Comparison of ENCODE assay signal across 17 cellular contexts in genomic region chr17:8664426-8665105, GRCh38. TPM values are rescaled to one million over a fixed set of nuclear protein-coding genes. Genes with fewer than 3 reads are reported as not detected.
DNase-seq lines count a peak whose midpoint lies in the region; ATAC-seq and TF ChIP-seq lines count a peak whose summit lies in the region.
"Had no signal": no experiment of that assay in that cellular context is flagged by ENCODE, and none has a peak within 500 bp of the region (broad histone marks: within the 10 kb centered on the region; RNA-seq: fewer than 3 reads in every experiment).

No MANE protein-coding gene starts in this region.

- ATAC-seq in GM21447 (IDR thresholded peaks at IDR 0.05; ENCODE audit: unreplicated experiment) (no peak), Right ventricle myocardium superior (ENCODE audit: poor library complexity) (no peak), SK-N-SH treated with all-trans-retinoic acid at 6 μM for 48 hours (no peak)
- ATAC-seq: CD8-positive, alpha-beta T cell had no signal

- no peaks in the 10 kb centered on the region for H3K27me3 ChIP-seq in ascending aorta
- no peaks in the 10 kb centered on the region for H3K27me3 ChIP-seq in thyroid gland
- H3K27me3 ChIP-seq in WERI-Rb-1 (ENCODE audit: insufficient read depth, low read depth, severe bottlenecking) = no peaks in the 10 kb centered on the region
- H3K27me3 ChIP-seq: BLaER1 treated with 17β-estradiol and CSF1 and Interleukin-3, amounts not matched to agents 10 nM and 100 nM had no signal

- intact Hi-C loops in ascending aorta (cut with DNase I) (no loop called here), thyroid gland (cut with DNase I) (no loop called here), Right ventricle myocardium superior (cut with DNase I) (no loop called here)

- H3K36me3 ChIP-seq in ascending aorta = no peaks in the 10 kb centered on the region
- H3K36me3 ChIP-seq in thyroid gland = no peaks in the 10 kb centered on the region
- H3K36me3 ChIP-seq in WERI-Rb-1 = no peaks in the 10 kb centered on the region
- H3K36me3 ChIP-seq: BLaER1 treated with 17β-estradiol and CSF1 and Interleukin-3, amounts not matched to agents 10 nM and 100 nM; HAP-1 had no signal

- H3K4me3 ChIP-seq in ascending aorta = no peak overlapping the region
- no peak overlapping the region for H3K4me3 ChIP-seq in thyroid gland (replicated peaks in 1 of 3)
- no peak overlapping the region for H3K4me3 ChIP-seq in WERI-Rb-1 (ENCODE audit: low read depth, low read length)
- H3K4me3 ChIP-seq: BLaER1 treated with 17β-estradiol and CSF1 and Interleukin-3, amounts not matched to agents 10 nM and 100 nM; GM23248; HAP-1 had no signal

- H3K9me3 ChIP-seq in ascending aorta = no peaks in the 10 kb centered on the region
- H3K9me3 ChIP-seq in thyroid gland = no peaks in the 10 kb centered on the region
- no peaks in the 10 kb centered on the region for H3K9me3 ChIP-seq in WERI-Rb-1 (ENCODE audit: severe bottlenecking)
- H3K9me3 ChIP-seq: HAP-1 had no signal

- DNase-seq in ascending aorta (ENCODE audit: low spot score in 2 of 2) (peak in 1 of 2 donors; percentile 63), kidney tubule cell (ENCODE audit: low spot score) (peak; percentile 72), renal cortical epithelial cell (ENCODE audit: low read depth) (peak; percentile 64), thyroid gland (peak; percentile 37 to 59), WERI-Rb-1 (no peak), Right ventricle myocardium superior (no peak)
- DNase-seq: 8988T; Calu3; CD8-positive, alpha-beta T cell; DMS79 treated with DMSO at 0.1 percent for 48 hours; GF-D8; GM23248 had no signal

- no peak for TF ChIP-seq POLR2A in thyroid gland (IDR thresholded peaks at IDR 0.05)

- 33 to 52% methylated on average over 11 of the region's 11 CpGs for WGBS in thyroid gland, 2 donors

- peak overlapping the region; percentile 84 to 85 for H3K27ac ChIP-seq in ascending aorta
- H3K27ac ChIP-seq in thyroid gland = peak overlapping the region; percentile 7 to 70 (median 10)
- no peak overlapping the region for H3K27ac ChIP-seq in WERI-Rb-1
- H3K27ac ChIP-seq: BLaER1 treated with 17β-estradiol and CSF1 and Interleukin-3, amounts not matched to agents 10 nM and 100 nM; GM23248; HL-60 had no signal

- H3K4me1 ChIP-seq in ascending aorta (peaks cover 14 to 29% of the 10 kb centered on the region in 2 donors), thyroid gland (peaks cover 3 to 16% of the 10 kb centered on the region in 2 donors)
- H3K4me1 ChIP-seq: BLaER1 treated with 17β-estradiol and CSF1 and Interleukin-3, amounts not matched to agents 10 nM and 100 nM; HAP-1 had no signal

- no peak for TF ChIP-seq CTCF in ascending aorta (IDR thresholded peaks at IDR 0.05)
- no peak for TF ChIP-seq CTCF in thyroid gland (IDR thresholded peaks at IDR 0.05)
- no peak for TF ChIP-seq CTCF in WERI-Rb-1 (IDR thresholded peaks at IDR 0.05; ENCODE audit: low read depth, low read length)

TF ChIP-seq in SK-N-SH treated with all-trans-retinoic acid at 6 μM for 48 hours, 23 proteins besides CTCF, POLR2A, EP300 and RAD21:
- TF ChIP-seq ZFP3 (CRISPR knock-in tag; IDR thresholded peaks at IDR 0.05) = no peak
- TF ChIP-seq, protein P1, sequence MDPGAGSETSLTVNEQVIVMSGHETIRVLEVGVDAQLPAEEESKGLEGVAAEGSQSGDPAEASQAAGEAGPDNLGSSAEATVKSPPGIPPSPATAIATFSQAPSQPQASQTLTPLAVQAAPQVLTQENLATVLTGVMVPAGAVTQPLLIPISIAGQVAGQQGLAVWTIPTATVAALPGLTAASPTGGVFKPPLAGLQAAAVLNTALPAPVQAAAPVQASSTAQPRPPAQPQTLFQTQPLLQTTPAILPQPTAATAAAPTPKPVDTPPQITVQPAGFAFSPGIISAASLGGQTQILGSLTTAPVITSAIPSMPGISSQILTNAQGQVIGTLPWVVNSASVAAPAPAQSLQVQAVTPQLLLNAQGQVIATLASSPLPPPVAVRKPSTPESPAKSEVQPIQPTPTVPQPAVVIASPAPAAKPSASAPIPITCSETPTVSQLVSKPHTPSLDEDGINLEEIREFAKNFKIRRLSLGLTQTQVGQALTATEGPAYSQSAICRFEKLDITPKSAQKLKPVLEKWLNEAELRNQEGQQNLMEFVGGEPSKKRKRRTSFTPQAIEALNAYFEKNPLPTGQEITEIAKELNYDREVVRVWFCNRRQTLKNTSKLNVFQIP (CRISPR knock-in tag; IDR thresholded peaks at IDR 0.05; ENCODE audit: borderline replicate concordance, low read depth) = no peak
- no peak for TF ChIP-seq RARB (CRISPR knock-in tag; IDR thresholded peaks at IDR 0.05)
- no peak for TF ChIP-seq BACH2 (CRISPR knock-in tag; IDR thresholded peaks at IDR 0.05; ENCODE audit: borderline replicate concordance)
- TF ChIP-seq ZFP30 (CRISPR knock-in tag; IDR thresholded peaks at IDR 0.05) = no peak
- no peak for TF ChIP-seq ISL1 (CRISPR knock-in tag; IDR thresholded peaks at IDR 0.05)
- no peak for TF ChIP-seq GLIS3 (CRISPR knock-in tag; IDR thresholded peaks at IDR 0.05)
- no peak for TF ChIP-seq ARNTL (CRISPR knock-in tag; IDR thresholded peaks at IDR 0.05; ENCODE audit: borderline replicate concordance, low read depth)
- no peak for TF ChIP-seq OSR1 (CRISPR knock-in tag; IDR thresholded peaks at IDR 0.05)
- TF ChIP-seq ESRRG (CRISPR knock-in tag; IDR thresholded peaks at IDR 0.05) = no peak

RNA-seq across cellular contexts. Expression of gene MYH10, which starts 34.0 kb away (rescaled TPM):
- 378 TPM for total RNA-seq in ascending aorta
- 49.5 and 149 TPM in 2 replicates for total RNA-seq in renal cortical epithelial cell
- total RNA-seq in thyroid gland = 10 to 100 TPM; 40.8 to 72.2 (median 44.2) TPM
- 31.5 TPM for total RNA-seq in Right ventricle myocardium superior

Comparison
In these comparisons a context has a peak if more than half of its experiments do, and no peak if none do; other contexts are left out.
1. DNase-seq: peak in kidney tubule cell (single experiment), renal cortical epithelial cell (single experiment) and thyroid gland (2 of 2); none in WERI-Rb-1 (single experiment) and Right ventricle myocardium superior (single experiment).